In genomic region chr4:161991811-161992210, GRCh38 we compare ENCODE assay signal across 15 cellular contexts.
DNase-seq lines count a peak whose midpoint lies in the region; ATAC-seq and TF ChIP-seq lines count a peak whose summit lies in the region.
"Had no signal": no experiment of that assay in that cellular context is flagged by ENCODE, and none has a peak within 500 bp of the region (broad histone marks: within the 10 kb centered on the region; RNA-seq: fewer than 3 reads in every experiment).

No MANE protein-coding gene starts in this region.

- H3K36me3 Mint-ChIP-seq in MCF 10A (ENCODE audit: insufficient read depth, unreplicated experiment) (no peaks in the 10 kb centered on the region), endodermal cell (ENCODE audit: low read depth) (no peaks in the 10 kb centered on the region), neural progenitor cell (no peaks in the 10 kb centered on the region)
- H3K36me3 Mint-ChIP-seq in activated CD8-positive, alpha-beta memory T cell treated with anti-CD3 and anti-CD28 coated beads, Interleukin-2, amount 10 ng/mL, durations not matched to agents 7 days and 5 days, result no peaks in the 10 kb centered on the region
- H3K36me3 Mint-ChIP-seq: CD14-positive monocyte, IgD-negative memory B cell had no signal

- no peak overlapping the region for H3K4me3 ChIP-seq in mammary epithelial cell (replicated peaks in 1 of 3; ENCODE audit: insufficient read depth in 1 of 3, low read depth in 2 of 3, low read length in 3 of 3)
- H3K4me3 ChIP-seq in endodermal cell (ENCODE audit: low read length), result no peak overlapping the region
- H3K4me3 ChIP-seq in neural progenitor cell, result no peak overlapping the region

- CTCF ChIA-PET in mammary epithelial cell (lab: Charles Lee; ENCODE audit: low non-redundant PET) (no interaction called here), MCF 10A (lab: Yijun Ruan, JAX) (no interaction called here)
- CTCF ChIA-PET in activated CD8-positive, alpha-beta memory T cell treated with anti-CD3 and anti-CD28 coated beads, Interleukin-2, amount 10 ng/mL, durations not matched to agents 7 days and 5 days (lab: Charles Lee), result no interaction called here

- H3K79me2 ChIP-seq in mammary epithelial cell (ENCODE audit: insufficient read depth, low read length) (no peaks in the 10 kb centered on the region), neural progenitor cell (ENCODE audit: low read depth) (no peaks in the 10 kb centered on the region)

- no peak overlapping the region for H3K27ac ChIP-seq in mammary epithelial cell (ENCODE audit: insufficient read depth, low read depth, low read length)
- H3K27ac ChIP-seq in endodermal cell (ENCODE audit: low read depth, low read length), result no peak overlapping the region
- no peak overlapping the region for H3K27ac ChIP-seq in neural progenitor cell
- H3K27ac ChIP-seq: 22Rv1 had no signal

- intact Hi-C loops in mammary epithelial cell (cut with micrococcal nuclease) (no loop called here), MCF 10A (cut with micrococcal nuclease) (no loop called here)

- dilution Hi-C loops in mammary epithelial cell (cut with HindIII; ENCODE audit: low sequenced_read_pairs), result no loop called here

- H3K27me3 ChIP-seq in mammary epithelial cell (ENCODE audit: insufficient read depth, low read length) (no peaks in the 10 kb centered on the region), endodermal cell (ENCODE audit: control insufficient read depth, insufficient read depth, low read length, poor library complexity, severe bottlenecking) (no peaks in the 10 kb centered on the region), neural progenitor cell (no peaks in the 10 kb centered on the region)

- H3K4me2 ChIP-seq in mammary epithelial cell (ENCODE audit: insufficient read depth, low read depth, low read length), result no peak overlapping the region
- H3K4me2 ChIP-seq in neural progenitor cell, result no peak overlapping the region

- H4K20me1 ChIP-seq in mammary epithelial cell (ENCODE audit: insufficient read depth, low read length), result no peaks in the 10 kb centered on the region
- H4K20me1 ChIP-seq in neural progenitor cell (ENCODE audit: low read depth), result no peaks in the 10 kb centered on the region

- no peak overlapping the region for H3K27ac Mint-ChIP-seq in MCF 10A (ENCODE audit: low read depth, unreplicated experiment)
- H3K27ac Mint-ChIP-seq in endodermal cell, result no peak overlapping the region
- H3K27ac Mint-ChIP-seq in neural progenitor cell, result no peak overlapping the region
- H3K27ac Mint-ChIP-seq in activated CD8-positive, alpha-beta memory T cell treated with anti-CD3 and anti-CD28 coated beads, Interleukin-2, amount 10 ng/mL, durations not matched to agents 7 days and 5 days, result no peak overlapping the region
- H3K27ac Mint-ChIP-seq: CD14-positive monocyte, IgD-negative memory B cell had no signal

- DNase-seq in mammary epithelial cell, result no peak
- no peak for DNase-seq in MCF 10A (ENCODE audit: unreplicated experiment)
- peak; percentile 63 for DNase-seq in endodermal cell
- peak; percentile 9 for DNase-seq in neural progenitor cell (ENCODE audit: low spot score)
- no peak for DNase-seq in activated CD8-positive, alpha-beta memory T cell treated with anti-CD3 and anti-CD28 coated beads, Interleukin-2, amount 10 ng/mL, durations not matched to agents 7 days and 5 days
- DNase-seq in foreskin melanocyte, result no peak
- DNase-seq: Caco-2; CD8-positive, alpha-beta memory T cell; DND-41; GF-D8; H7 had no signal

- H3K9me3 ChIP-seq in mammary epithelial cell (replicated peaks; ENCODE audit: insufficient read depth, low read length) (no peaks in the 10 kb centered on the region), endodermal cell (ENCODE audit: control insufficient read depth, low read length) (no peaks in the 10 kb centered on the region), neural progenitor cell (ENCODE audit: low read depth) (no peaks in the 10 kb centered on the region)
- H3K9me3 ChIP-seq: Caco-2 had no signal

- no peaks in the 10 kb centered on the region for H3K4me1 Mint-ChIP-seq in MCF 10A (ENCODE audit: insufficient read depth, unreplicated experiment)
- H3K4me1 Mint-ChIP-seq in endodermal cell, result peaks cover 30% of the 10 kb centered on the region
- H3K4me1 Mint-ChIP-seq in neural progenitor cell, result peaks cover 9% of the 10 kb centered on the region
- no peaks in the 10 kb centered on the region for H3K4me1 Mint-ChIP-seq in activated CD8-positive, alpha-beta memory T cell treated with anti-CD3 and anti-CD28 coated beads, Interleukin-2, amount 10 ng/mL, durations not matched to agents 7 days and 5 days
- H3K4me1 Mint-ChIP-seq: CD14-positive monocyte; CD8-positive, alpha-beta memory T cell; IgD-negative memory B cell had no signal

- no peaks in the 10 kb centered on the region for H3K36me3 ChIP-seq in mammary epithelial cell (ENCODE audit: insufficient read depth, low read length)
- H3K36me3 ChIP-seq in endodermal cell (ENCODE audit: control insufficient read depth, insufficient read depth, low read length), result no peaks in the 10 kb centered on the region
- H3K36me3 ChIP-seq in neural progenitor cell, result no peaks in the 10 kb centered on the region

- H3K4me1 ChIP-seq in mammary epithelial cell (ENCODE audit: insufficient read depth, low read length) (peaks cover 6% of the 10 kb centered on the region), endodermal cell (ENCODE audit: control insufficient read depth, insufficient read depth, low read length) (no peaks in the 10 kb centered on the region), neural progenitor cell (no peaks in the 10 kb centered on the region)
- H3K4me1 ChIP-seq: Caco-2 had no signal

- H3K9me3 Mint-ChIP-seq in MCF 10A (ENCODE audit: unreplicated experiment) (no peaks in the 10 kb centered on the region), endodermal cell (peaks cover 5% of the 10 kb centered on the region), neural progenitor cell (no peaks in the 10 kb centered on the region)
- peaks cover 18% of the 10 kb centered on the region for H3K9me3 Mint-ChIP-seq in activated CD8-positive, alpha-beta memory T cell treated with anti-CD3 and anti-CD28 coated beads, Interleukin-2, amount 10 ng/mL, durations not matched to agents 7 days and 5 days (ENCODE audit: low read depth)

- TF ChIP-seq CTCF in mammary epithelial cell (conservative IDR thresholded peaks at IDR 0.05 in 1 of 2, IDR thresholded peaks at IDR 0.05 in 1 of 2; ENCODE audit: extremely low read depth in 1 of 2, insufficient read depth in 1 of 2, low read depth in 1 of 2, low read length in 2 of 2) (no peak), MCF 10A (IDR thresholded peaks at IDR 0.05; ENCODE audit: unreplicated experiment) (no peak), endodermal cell (conservative IDR thresholded peaks at IDR 0.05) (no peak), neural progenitor cell (IDR thresholded peaks at IDR 0.05) (no peak)

- in situ Hi-C loops in mammary epithelial cell (cut with MboI; ENCODE audit: low sequenced_read_pairs in 2 of 2), result no loop called here

- BruUV-seq in mammary epithelial cell (replicated peaks; lab: Mats Ljungman, UMichigan) (no TSS peak), MCF 10A (replicated peaks; lab: Mats Ljungman, UMichigan) (no TSS peak)

- H3F3A ChIP-seq in neural progenitor cell (ENCODE audit: low read depth), result peaks cover 3% of the 10 kb centered on the region

- peak overlapping the region; percentile 44 for H2AFZ ChIP-seq in mammary epithelial cell (ENCODE audit: low read depth, low read length)
- H2AFZ ChIP-seq in neural progenitor cell (replicated peaks), result no peak overlapping the region

- WGBS in mammary epithelial cell (ENCODE audit: low coverage, missing lambda C conversion rate), result 97% methylated on average over 5 of the region's 5 CpGs
- WGBS in endodermal cell (ENCODE audit: insufficient coverage in 1 of 2, insufficient read length in 1 of 2), 2 experiments, result 74 to 88% methylated on average over 5 of the region's 5 CpGs

- POLR2A ChIA-PET in MCF 10A (lab: Yijun Ruan, JAX), result no interaction called here

- H3K9ac ChIP-seq in mammary epithelial cell (ENCODE audit: insufficient read depth, low read length) (no peak overlapping the region), endodermal cell (ENCODE audit: extremely low read depth, low read length, poor library complexity, severe bottlenecking) (no peak overlapping the region), neural progenitor cell (no peak overlapping the region)

- no peaks in the 10 kb centered on the region for H3K27me3 Mint-ChIP-seq in MCF 10A (ENCODE audit: insufficient read depth, unreplicated experiment)
- H3K27me3 Mint-ChIP-seq in endodermal cell (ENCODE audit: insufficient read depth), result no peaks in the 10 kb centered on the region
- no peaks in the 10 kb centered on the region for H3K27me3 Mint-ChIP-seq in neural progenitor cell (ENCODE audit: insufficient read depth, low read depth)
- no peaks in the 10 kb centered on the region for H3K27me3 Mint-ChIP-seq in activated CD8-positive, alpha-beta memory T cell treated with anti-CD3 and anti-CD28 coated beads, Interleukin-2, amount 10 ng/mL, durations not matched to agents 7 days and 5 days
- H3K27me3 Mint-ChIP-seq: IgD-negative memory B cell had no signal

- ATAC-seq in activated CD8-positive, alpha-beta memory T cell treated with anti-CD3 and anti-CD28 coated beads, Interleukin-2, amount 10 ng/mL, durations not matched to agents 7 days and 5 days, result no peak
- ATAC-seq in HG02885 (IDR thresholded peaks at IDR 0.05; ENCODE audit: poor library complexity, unreplicated experiment), result no peak

- H3K4me3 Mint-ChIP-seq in MCF 10A (ENCODE audit: unreplicated experiment) (no peak overlapping the region), endodermal cell (no peak overlapping the region), neural progenitor cell (no peak overlapping the region)
- H3K4me3 Mint-ChIP-seq in activated CD8-positive, alpha-beta memory T cell treated with anti-CD3 and anti-CD28 coated beads, Interleukin-2, amount 10 ng/mL, durations not matched to agents 7 days and 5 days, result no peak overlapping the region
- H3K4me3 Mint-ChIP-seq: CD14-positive monocyte; CD8-positive, alpha-beta memory T cell; IgD-negative memory B cell had no signal

Comparison
In these comparisons a context has a peak if more than half of its experiments do, and no peak if none do; other contexts are left out.
1. DNase-seq: peak in endodermal cell (single experiment) and neural progenitor cell (single experiment); none in mammary epithelial cell (single experiment), MCF 10A (single experiment), activated CD8-positive, alpha-beta memory T cell treated with anti-CD3 and anti-CD28 coated beads, Interleukin-2, amount 10 ng/mL, durations not matched to agents 7 days and 5 days (single experiment) and foreskin melanocyte (single experiment).